In the genomic region with DNA sequence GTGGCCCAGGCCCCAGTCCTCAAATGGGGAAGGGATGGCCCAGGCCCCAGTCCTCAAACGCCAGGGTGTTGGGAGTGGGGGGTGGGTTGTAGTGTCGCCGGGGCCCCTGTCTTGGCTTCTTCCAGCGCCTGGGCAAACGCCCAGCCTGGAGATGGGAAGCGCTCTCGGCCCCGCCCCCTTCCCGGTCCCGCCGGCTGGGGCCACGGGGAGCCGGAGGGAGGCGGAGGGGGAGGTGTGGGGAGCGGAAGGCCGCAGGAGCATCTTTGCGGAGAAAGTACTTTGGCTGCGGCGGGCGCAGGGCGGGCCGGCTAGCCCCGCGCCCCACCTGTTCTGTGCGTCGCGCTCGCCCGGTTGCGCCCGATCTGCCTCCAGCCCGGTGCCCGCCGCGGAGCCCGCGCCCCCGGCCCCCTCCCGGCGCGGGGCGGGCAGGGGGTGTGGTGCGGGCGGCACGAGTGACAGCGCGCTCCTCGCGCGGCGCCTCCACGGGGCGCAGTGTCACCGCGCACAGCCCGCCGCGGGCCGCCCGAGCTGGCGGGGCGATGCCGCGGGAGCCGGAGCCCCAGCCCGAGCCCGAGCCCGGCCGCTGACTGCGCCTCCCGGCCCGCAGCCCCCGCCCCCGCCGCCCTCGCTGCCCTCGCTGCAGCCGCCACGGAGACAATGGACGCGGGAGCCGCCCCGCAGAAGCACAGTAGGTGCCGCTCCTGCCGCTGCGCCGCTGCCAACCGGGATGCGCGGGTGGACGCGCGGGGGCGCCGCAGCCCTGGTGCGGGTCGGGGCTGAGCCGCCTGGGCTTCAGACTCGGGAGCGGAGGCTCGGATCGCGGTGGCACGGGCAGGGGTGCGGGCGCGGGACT, we compare ENCODE assay signal across 10 cellular contexts. TPM values are rescaled to one million over a fixed set of nuclear protein-coding genes. Genes with fewer than 3 reads are reported as not detected.
DNase-seq lines count a peak whose midpoint lies in the region; TF ChIP-seq lines count a peak whose summit lies in the region.
"Had no signal": no experiment of that assay in that cellular context is flagged by ENCODE, and none has a peak within 500 bp of the region (broad histone marks: within the 10 kb centered on the region; RNA-seq: fewer than 3 reads in every experiment).

No MANE protein-coding gene starts in this region.

- H4K8ac ChIP-seq in H9 (replicated peaks; ENCODE audit: insufficient read length, low read depth, low read length): no peak overlapping the region

- H3K79me2 ChIP-seq in H9 (ENCODE audit: insufficient read depth, low read length): no peaks in the 10 kb centered on the region

- H3T11ph ChIP-seq in H9 (ENCODE audit: low read length): no peak overlapping the region

- H4K20me1 ChIP-seq in H9 (ENCODE audit: control insufficient read depth, insufficient read depth, insufficient read length): no peaks in the 10 kb centered on the region

- H3K27ac ChIP-seq in H9 (ENCODE audit: insufficient read length, low read depth, low read length): no peak overlapping the region
- H3K27ac ChIP-seq: prostate gland had no signal

- H3K18ac ChIP-seq in H9 (ENCODE audit: insufficient read length, low read depth, low read length): no peak overlapping the region

- no peak overlapping the region for H3K23ac ChIP-seq in H9 (ENCODE audit: insufficient read length, low read depth, low read length)

- H2AK5ac ChIP-seq in H9 (ENCODE audit: insufficient read length, low read length): no peak overlapping the region

- H4K91ac ChIP-seq in H9 (ENCODE audit: insufficient read length, low read depth, low read length): no peak overlapping the region

- H3K27me3 Mint-ChIP-seq in H9 (ENCODE audit: low read depth): peaks cover 53% of the 10 kb centered on the region
- peaks cover 12% of the 10 kb centered on the region for H3K27me3 Mint-ChIP-seq in activated T-helper 1 cell treated with anti-CD3 and anti-CD28 coated beads, Interleukin-12 subunit alpha, Interleukin-12 subunit beta, Interleukin-2, Interleukin-4 antibody, amounts not matched to agents 30 ng/mL and 10 ng/mL and 1 ng/mL, durations not matched to agents 14 hours and 24 hours and 36 hours (ENCODE audit: insufficient read depth)

- no peak overlapping the region for H2BK5ac ChIP-seq in H9 (ENCODE audit: insufficient read length, low read length)

- TF ChIP-seq CTCF in AG04449 (IDR thresholded peaks at IDR 0.05; ENCODE audit: insufficient read depth, low read length, missing control alignments): peak; percentile 41
- peak; percentile 45; the same call in 2 of the 3 replicates for TF ChIP-seq CTCF in H9 (conservative IDR thresholded peaks at IDR 0.05)

- peaks cover 3 to 15% of the 10 kb centered on the region in 2 experiments; a peak in 3 of 4 replicates for H3K4me1 Mint-ChIP-seq in H9
- H3K4me1 Mint-ChIP-seq in activated T-helper 1 cell treated with anti-CD3 and anti-CD28 coated beads, Interleukin-12 subunit alpha, Interleukin-12 subunit beta, Interleukin-2, Interleukin-4 antibody, amounts not matched to agents 30 ng/mL and 10 ng/mL and 1 ng/mL, durations not matched to agents 14 hours and 24 hours and 36 hours (ENCODE audit: low read depth): no peaks in the 10 kb centered on the region

- H4K5ac ChIP-seq in H9 (ENCODE audit: insufficient read length, low read depth, low read length): no peak overlapping the region

- H3K9ac ChIP-seq in H9 (ENCODE audit: extremely low read depth, insufficient read length, low read length): no peak overlapping the region

- H3K4me1 ChIP-seq in H9 (ENCODE audit: insufficient read depth, low read length): no peaks in the 10 kb centered on the region; the same call in 1 of the 2 replicates
- H3K4me1 ChIP-seq: prostate gland had no signal

- H3K23me2 ChIP-seq in H9 (ENCODE audit: insufficient read length, low read depth, low read length, poor library complexity, severe bottlenecking): peaks cover 6% of the 10 kb centered on the region

- no peak overlapping the region for H3K4ac ChIP-seq in H9 (ENCODE audit: low read depth, low read length)

- H2BK12ac ChIP-seq in H9 (ENCODE audit: insufficient read length, low read depth, low read length): no peak overlapping the region

- H3K36me3 Mint-ChIP-seq in H9 (ENCODE audit: insufficient read depth in 1 of 3, low read depth in 3 of 3): no peaks in the 10 kb centered on the region
- no peaks in the 10 kb centered on the region for H3K36me3 Mint-ChIP-seq in activated T-helper 1 cell treated with anti-CD3 and anti-CD28 coated beads, Interleukin-12 subunit alpha, Interleukin-12 subunit beta, Interleukin-2, Interleukin-4 antibody, amounts not matched to agents 30 ng/mL and 10 ng/mL and 1 ng/mL, durations not matched to agents 14 hours and 24 hours and 36 hours (ENCODE audit: low read depth)

- no peak overlapping the region for H2BK15ac ChIP-seq in H9 (ENCODE audit: low read depth, low read length)

- no peak overlapping the region for H3K14ac ChIP-seq in H9 (ENCODE audit: insufficient read depth, low read length)

- H3K4me3 ChIP-seq in AG04449 (ENCODE audit: low read depth, low read length): peak overlapping the region; percentile 18; the same call in 1 of the 2 replicates

- CTCF ChIA-PET in AG04449 (lab: Yijun Ruan, JAX): interaction anchor here (1.0 to 1.7 kb wide), 3 partner anchors 20 to 105 kb away, joined by 3 to 5 read pairs (median 5); a partner anchor contains a TSS

- no peak overlapping the region for H3K56ac ChIP-seq in H9 (ENCODE audit: insufficient read length, low read depth, low read length)

- H3K4me3 Mint-ChIP-seq in H9: peak overlapping the region in 1 of 2 experiments; percentile 63; a peak in 1 of 5 replicates
- no peak overlapping the region for H3K4me3 Mint-ChIP-seq in activated T-helper 1 cell treated with anti-CD3 and anti-CD28 coated beads, Interleukin-12 subunit alpha, Interleukin-12 subunit beta, Interleukin-2, Interleukin-4 antibody, amounts not matched to agents 30 ng/mL and 10 ng/mL and 1 ng/mL, durations not matched to agents 14 hours and 24 hours and 36 hours

- WGBS in H9 (ENCODE audit: extremely low coverage, insufficient read length, low lambda C conversion rate): no CpG with 5 or more reads among the region's 107 CpGs

- no peak overlapping the region for H2BK20ac ChIP-seq in H9 (ENCODE audit: low read depth, low read length, poor library complexity, severe bottlenecking)

- no peaks in the 10 kb centered on the region for H3K9me3 ChIP-seq in H9 (ENCODE audit: control insufficient read depth, low read depth, low read length)
- H3K9me3 ChIP-seq: prostate gland had no signal

- no peaks in the 10 kb centered on the region for H3K9me3 Mint-ChIP-seq in H9
- H3K9me3 Mint-ChIP-seq in activated T-helper 1 cell treated with anti-CD3 and anti-CD28 coated beads, Interleukin-12 subunit alpha, Interleukin-12 subunit beta, Interleukin-2, Interleukin-4 antibody, amounts not matched to agents 30 ng/mL and 10 ng/mL and 1 ng/mL, durations not matched to agents 14 hours and 24 hours and 36 hours: no peaks in the 10 kb centered on the region

- no peak overlapping the region for H3K27ac Mint-ChIP-seq in H9
- no peak overlapping the region for H3K27ac Mint-ChIP-seq in activated T-helper 1 cell treated with anti-CD3 and anti-CD28 coated beads, Interleukin-12 subunit alpha, Interleukin-12 subunit beta, Interleukin-2, Interleukin-4 antibody, amounts not matched to agents 30 ng/mL and 10 ng/mL and 1 ng/mL, durations not matched to agents 14 hours and 24 hours and 36 hours

- POLR2A ChIA-PET in AG04449 (lab: Yijun Ruan, JAX): no interaction called here

- H3K27me3 ChIP-seq in H9 (ENCODE audit: insufficient read depth, low read length): peaks cover 14% of the 10 kb centered on the region; the same call in 1 of the 2 replicates

- no peak overlapping the region for H2AFZ ChIP-seq in H9 (ENCODE audit: low read length)

- H3K4me2 ChIP-seq in H9 (ENCODE audit: insufficient read depth, insufficient read length, low read length): no peak overlapping the region

- H3K79me1 ChIP-seq in H9 (ENCODE audit: insufficient read depth, low read depth, low read length, poor library complexity, severe bottlenecking): no peaks in the 10 kb centered on the region

- no peak for DNase-seq in AG04449 (ENCODE audit: low read depth, low spot score)
- DNase-seq in H9: peak; percentile 59
- DNase-seq in anterior cingulate cortex (lab: John Stamatoyannopoulos, UW): peak in 45 of 58 donors; percentile 25 to 78 (median 54)
- peak; percentile 62 for DNase-seq in medulla oblongata (ENCODE audit: extremely low spot score)
- DNase-seq in DMS153 treated with DMSO at 0.1 percent for 48 hours (lab: John Stamatoyannopoulos, UW; ENCODE audit: unreplicated experiment): no peak
- no peak for DNase-seq in islet precursor cell
- no peak for DNase-seq in NCI-H1436 (lab: John Stamatoyannopoulos, UW)
- no peak for DNase-seq in activated T-helper 1 cell treated with anti-CD3 and anti-CD28 coated beads, Interleukin-12 subunit alpha, Interleukin-12 subunit beta, Interleukin-2, Interleukin-4 antibody, amounts not matched to agents 30 ng/mL and 10 ng/mL and 1 ng/mL, durations not matched to agents 14 hours and 24 hours and 36 hours (ENCODE audit: low spot score)
- DNase-seq: NCI-H2081 had no signal

- H2BK120ac ChIP-seq in H9 (ENCODE audit: low read depth, low read length, poor library complexity, severe bottlenecking): no peak overlapping the region

- intact Hi-C loops in activated T-helper 1 cell treated with anti-CD3 and anti-CD28 coated beads, Interleukin-12 subunit alpha, Interleukin-12 subunit beta, Interleukin-2, Interleukin-4 antibody, amounts not matched to agents 30 ng/mL and 10 ng/mL and 1 ng/mL, durations not matched to agents 14 hours and 24 hours and 36 hours (cut with micrococcal nuclease): no loop called here

RNA-seq across cellular contexts. Expression of a gene that starts 31.1 kb away (rescaled TPM):
- 33.6 and 34.4 TPM in 2 replicates for total RNA-seq in H9 (2021)
- 22.4 and 24.0 TPM in 2 replicates for total RNA-seq in activated T-helper 1 cell treated with anti-CD3 and anti-CD28 coated beads, Interleukin-12 subunit alpha, Interleukin-12 subunit beta, Interleukin-2, Interleukin-4 antibody, amounts not matched to agents 30 ng/mL and 10 ng/mL and 1 ng/mL, durations not matched to agents 14 hours and 24 hours and 36 hours

RNA-seq across cellular contexts. Expression of a gene that starts 32.6 kb away (rescaled TPM):
- 0.09 and 0.18 TPM in 2 replicates for total RNA-seq in H9 (2021)
- 2.5 and 2.9 TPM in 2 replicates for total RNA-seq in activated T-helper 1 cell treated with anti-CD3 and anti-CD28 coated beads, Interleukin-12 subunit alpha, Interleukin-12 subunit beta, Interleukin-2, Interleukin-4 antibody, amounts not matched to agents 30 ng/mL and 10 ng/mL and 1 ng/mL, durations not matched to agents 14 hours and 24 hours and 36 hours

RNA-seq across cellular contexts. Expression of a gene that starts 51.9 kb away (rescaled TPM):
- total RNA-seq in H9 (2021): 110 and 118 TPM in 2 replicates
- total RNA-seq in activated T-helper 1 cell treated with anti-CD3 and anti-CD28 coated beads, Interleukin-12 subunit alpha, Interleukin-12 subunit beta, Interleukin-2, Interleukin-4 antibody, amounts not matched to agents 30 ng/mL and 10 ng/mL and 1 ng/mL, durations not matched to agents 14 hours and 24 hours and 36 hours: 161 and 177 TPM in 2 replicates

RNA-seq across cellular contexts. Expression of a gene that starts 52.2 kb away (rescaled TPM):
- 12.7 and 14.3 TPM in 2 replicates for total RNA-seq in H9 (2021)
- total RNA-seq in activated T-helper 1 cell treated with anti-CD3 and anti-CD28 coated beads, Interleukin-12 subunit alpha, Interleukin-12 subunit beta, Interleukin-2, Interleukin-4 antibody, amounts not matched to agents 30 ng/mL and 10 ng/mL and 1 ng/mL, durations not matched to agents 14 hours and 24 hours and 36 hours: 8.4 and 8.6 TPM in 2 replicates

Comparison
In these comparisons a context has a peak if more than half of its experiments do, and no peak if none do; other contexts are left out.
1. DNase-seq: peak in H9 (single experiment), anterior cingulate cortex (45 of 58) and medulla oblongata (single experiment); none in AG04449 (single experiment), DMS153 treated with DMSO at 0.1 percent for 48 hours (single experiment), islet precursor cell (single experiment), NCI-H1436 (single experiment) and activated T-helper 1 cell treated with anti-CD3 and anti-CD28 coated beads, Interleukin-12 subunit alpha, Interleukin-12 subunit beta, Interleukin-2, Interleukin-4 antibody, amounts not matched to agents 30 ng/mL and 10 ng/mL and 1 ng/mL, durations not matched to agents 14 hours and 24 hours and 36 hours (single experiment).